Comparison of ENCODE assay signal across 8 cellular contexts in genomic region chr6:5995705-5996686, GRCh38. TPM values are rescaled to one million over a fixed set of nuclear protein-coding genes. Genes with fewer than 3 reads are reported as not detected.
DNase-seq lines count a peak whose midpoint lies in the region; ATAC-seq and TF ChIP-seq lines count a peak whose summit lies in the region.

No MANE protein-coding gene starts in this region.

- peaks cover 85 to 88% of the 10 kb centered on the region in 2 donors for H3K27me3 ChIP-seq in left lung
- peaks cover 0 to 23% (median 14%) of the 10 kb centered on the region in 5 donors for H3K27me3 ChIP-seq in subcutaneous abdominal adipose tissue (ENCODE audit: control insufficient read depth in 5 of 5, insufficient read depth in 4 of 5, low read length in 5 of 5)

- H3K4me3 Mint-ChIP-seq in activated naive CD4-positive, alpha-beta T cell treated with anti-CD3 and anti-CD28 coated beads for 36 hours = peak overlapping the region; percentile 77
- H3K4me3 Mint-ChIP-seq in chondrocyte (ENCODE audit: unreplicated experiment) = peak overlapping the region; percentile 80

- CTCF ChIA-PET in activated naive CD4-positive, alpha-beta T cell treated with anti-CD3 and anti-CD28 coated beads for 36 hours (lab: Charles Lee) = interaction anchor here (1.8 kb wide), 1 partner anchor 11 kb away, joined by 4 read pairs; the partner anchor contains the start of gene NRN1
- CTCF ChIA-PET in OCI-LY7 (lab: Charles Lee; ENCODE audit: unreplicated experiment) = no interaction called here

- no peaks in the 10 kb centered on the region for H3K9me2 ChIP-seq in OCI-LY7 (ENCODE audit: insufficient read depth, low read length)

- no peaks in the 10 kb centered on the region for H3K9me3 ChIP-seq in OCI-LY7 (ENCODE audit: low read length)
- no peaks in the 10 kb centered on the region for H3K9me3 ChIP-seq in left lung
- H3K9me3 ChIP-seq in subcutaneous abdominal adipose tissue (ENCODE audit: control insufficient read depth in 5 of 5, low read length in 5 of 5) = no peaks in the 10 kb centered on the region

- H3K4me2 ChIP-seq in OCI-LY7 (ENCODE audit: low read length) = peak overlapping the region; percentile 58

- peak overlapping the region; percentile 23; the same call in 1 of the 2 replicates for H2AFZ ChIP-seq in OCI-LY7 (ENCODE audit: low read length)

- H3K36me3 ChIP-seq in OCI-LY7 (ENCODE audit: insufficient read depth, low read length) (no peaks in the 10 kb centered on the region; the same call in 1 of the 2 replicates), left lung (no peaks in the 10 kb centered on the region), subcutaneous abdominal adipose tissue (ENCODE audit: control insufficient read depth in 5 of 5, insufficient read depth in 5 of 5, low read length in 5 of 5) (no peaks in the 10 kb centered on the region)

- H3K4me1 Mint-ChIP-seq in activated naive CD4-positive, alpha-beta T cell treated with anti-CD3 and anti-CD28 coated beads for 36 hours (ENCODE audit: low read depth) = peaks cover 50% of the 10 kb centered on the region
- peaks cover 41% of the 10 kb centered on the region for H3K4me1 Mint-ChIP-seq in chondrocyte (ENCODE audit: low read depth)

- peaks cover 5% of the 10 kb centered on the region for H3K36me3 Mint-ChIP-seq in activated naive CD4-positive, alpha-beta T cell treated with anti-CD3 and anti-CD28 coated beads for 36 hours (ENCODE audit: low read depth)
- peaks cover 12% of the 10 kb centered on the region for H3K36me3 Mint-ChIP-seq in chondrocyte (ENCODE audit: low read depth)

- peak overlapping the region; percentile 66 to 92 (median 81) for H3K9ac ChIP-seq in subcutaneous abdominal adipose tissue (ENCODE audit: low read length in 5 of 5)

- no peak overlapping the region for H3K27ac Mint-ChIP-seq in activated naive CD4-positive, alpha-beta T cell treated with anti-CD3 and anti-CD28 coated beads for 36 hours
- H3K27ac Mint-ChIP-seq in chondrocyte (ENCODE audit: unreplicated experiment) = no peak overlapping the region

- H3K27ac ChIP-seq in OCI-LY7 (ENCODE audit: low read depth, low read length, poor library complexity, severe bottlenecking) = no peak overlapping the region
- H3K27ac ChIP-seq in left lung = peak overlapping the region; percentile 66 to 84
- peak overlapping the region; percentile 84 for H3K27ac ChIP-seq in subcutaneous abdominal adipose tissue (ENCODE audit: low read depth, low read length)

- no TSS peak for BruUV-seq in OCI-LY7 (replicated peaks; lab: Mats Ljungman, UMichigan)

- H3K4me1 ChIP-seq in OCI-LY7 (ENCODE audit: insufficient read depth, low read length, poor library complexity, severe bottlenecking) (peaks cover 15% of the 10 kb centered on the region), left lung (peaks cover 7 to 38% of the 10 kb centered on the region in 2 donors), subcutaneous abdominal adipose tissue (ENCODE audit: control insufficient read depth in 5 of 5, insufficient read depth in 5 of 5, low read length in 5 of 5) (peaks cover 8 to 52% (median 41%) of the 10 kb centered on the region in 5 donors)

- DNase-seq in activated naive CD4-positive, alpha-beta T cell treated with anti-CD3 and anti-CD28 coated beads for 36 hours = peak; percentile 14
- DNase-seq in activated naive CD4-positive, alpha-beta T cell treated with Interleukin-2 at 50 U/mL for 16 hours = no peak
- DNase-seq in OCI-LY7 (ENCODE audit: low spot score) (no peak), chondrocyte (ENCODE audit: low spot score) (no peak), left lung (peak; percentile 70 to 89), RPMI8226 (no peak)

- ATAC-seq in left lung (peak; percentile 72), GM18498 (IDR thresholded peaks at IDR 0.05; ENCODE audit: unreplicated experiment) (no peak)

- H3K4me3 ChIP-seq in OCI-LY7 (ENCODE audit: low read depth, low read length, poor library complexity, severe bottlenecking) (peak overlapping the region; percentile 31), left lung (peak overlapping the region; percentile 41 to 47), subcutaneous abdominal adipose tissue (ENCODE audit: low read depth in 1 of 5, low read length in 5 of 5) (peak overlapping the region; percentile 83 to 92 (median 86))

- H3K79me2 ChIP-seq in OCI-LY7 (ENCODE audit: insufficient read depth, low read depth, low read length) = no peaks in the 10 kb centered on the region

- POLR2A ChIA-PET in OCI-LY7 (lab: Charles Lee) = interaction anchor here (0.8 kb wide), 1 partner anchor 17 kb away, joined by 3 read pairs; no protein-coding TSS in a partner anchor

- no peak for TF ChIP-seq CTCF in OCI-LY7 (conservative IDR thresholded peaks at IDR 0.05; ENCODE audit: low read length)
- peak; percentile 74 for TF ChIP-seq CTCF in chondrocyte (IDR thresholded peaks at IDR 0.05)
- no peak for TF ChIP-seq CTCF in left lung (IDR thresholded peaks at IDR 0.05)

- peaks cover 79% of the 10 kb centered on the region for H3K27me3 Mint-ChIP-seq in activated naive CD4-positive, alpha-beta T cell treated with anti-CD3 and anti-CD28 coated beads for 36 hours (ENCODE audit: low read depth)
- H3K27me3 Mint-ChIP-seq in chondrocyte (ENCODE audit: low read depth) = peaks cover 71% of the 10 kb centered on the region

- intact Hi-C loops in activated naive CD4-positive, alpha-beta T cell treated with anti-CD3 and anti-CD28 coated beads for 36 hours (cut with micrococcal nuclease) = loop anchor here (5.0 kb wide), 1 partner anchor 551 kb away; no protein-coding TSS in a partner anchor
- intact Hi-C loops in OCI-LY7 (cut with micrococcal nuclease; ENCODE audit: unreplicated experiment) = no loop called here
- intact Hi-C loops in left lung (cut with DNase I) = no loop called here

- peaks cover 6% of the 10 kb centered on the region for H3K9me3 Mint-ChIP-seq in activated naive CD4-positive, alpha-beta T cell treated with anti-CD3 and anti-CD28 coated beads for 36 hours
- peaks cover 5% of the 10 kb centered on the region for H3K9me3 Mint-ChIP-seq in chondrocyte (ENCODE audit: low read depth)

- H4K20me1 ChIP-seq in OCI-LY7 (ENCODE audit: insufficient read depth, low read length) = no peaks in the 10 kb centered on the region

RNA-seq across cellular contexts. Expression of gene NRN1, which starts 10.7 kb away (rescaled TPM):
- total RNA-seq in activated naive CD4-positive, alpha-beta T cell treated with anti-CD3 and anti-CD28 coated beads for 36 hours = under 1 TPM; 0.20 to 0.45 TPM
- 5.6 and 6.4 TPM in 2 replicates for total RNA-seq in OCI-LY7 (2014; rRNA removed; shearing (Covaris generic))
- 14.1 and 24.8 TPM in 2 replicates for total RNA-seq in OCI-LY7 (2022)
- total RNA-seq in chondrocyte = 2.5 to 3.1 TPM in 2 of 3 replicates, not detected in the other
- 10 to 100 TPM in 1 of 2 donors, 1 to 10 TPM in 1; 6.5 to 12.9 TPM for total RNA-seq in left lung

Comparison
In these comparisons a context has a peak if more than half of its experiments do, and no peak if none do; other contexts are left out.
1. DNase-seq: peak in activated naive CD4-positive, alpha-beta T cell treated with anti-CD3 and anti-CD28 coated beads for 36 hours (single experiment) and left lung (2 of 2); none in activated naive CD4-positive, alpha-beta T cell treated with Interleukin-2 at 50 U/mL for 16 hours (single experiment), OCI-LY7 (single experiment), chondrocyte (single experiment) and RPMI8226 (single experiment).
2. H3K4me3 ChIP-seq: peak in every context shown above with its lines; median percentile 86 in subcutaneous abdominal adipose tissue; 44 in left lung; 31 in OCI-LY7.